In genomic region chr17:78139861-78140168, GRCh38 we compare ENCODE assay signal across 1 cellular context.
TF ChIP-seq lines count a peak whose summit lies in the region.
"Not testable (repeated sequence)": the region's sequence is repeated elsewhere in the genome, so short reads cannot be mapped to it uniquely, and the experiment has no call there.

No MANE protein-coding gene starts in this region.

TF ChIP-seq in K562, 482 proteins besides CTCF, POLR2A, EP300 and RAD21:
- TF ChIP-seq NKRF (IDR thresholded peaks at IDR 0.05; ENCODE audit: borderline replicate concordance) (peak; percentile 42; the same call in 1 of the 2 replicates), SMARCA5 (IDR thresholded peaks at IDR 0.05) (peak; percentile 81), ATF1 (tag; IDR thresholded peaks at IDR 0.05) (0 out of 2 replicates have a peak, but pooled peaks have one; percentile 11), KDM5B (IDR thresholded peaks at IDR 0.05; ENCODE audit: insufficient replicate concordance, low read depth, low read length) (peak; percentile 24), SMARCA4 (IDR thresholded peaks at IDR 0.05) (0 out of 2 replicates have a peak, but pooled peaks have one; percentile 36), ZBTB40 (IDR thresholded peaks at IDR 0.05) (0 out of 2 replicates have a peak, but pooled peaks have one; percentile 46), ZNF592 (IDR thresholded peaks at IDR 0.05) (peak; percentile 58; the same call in 1 of the 2 replicates), EP400 (IDR thresholded peaks at IDR 0.05) (peak; percentile 50; the same call in 1 of the 2 replicates), TRIM25 (IDR thresholded peaks at IDR 0.05; ENCODE audit: borderline replicate concordance) (0 out of 2 replicates have a peak, but pooled peaks have one; percentile 20), CC2D1A (IDR thresholded peaks at IDR 0.05) (0 out of 2 replicates have a peak, but pooled peaks have one; percentile 13), MGA (IDR thresholded peaks at IDR 0.05) (0 out of 2 replicates have a peak, but pooled peaks have one; percentile 75), SMARCE1 (IDR thresholded peaks at IDR 0.05) (0 out of 2 replicates have a peak, but pooled peaks have one; percentile 59), NR2F6 (CRISPR knock-in tag; IDR thresholded peaks at IDR 0.05) (0 out of 2 replicates have a peak, but pooled peaks have one; percentile 18), CBFB (CRISPR knock-in tag; IDR thresholded peaks at IDR 0.05) (peak; percentile 70; the same call in 1 of the 2 replicates), ZEB2 (IDR thresholded peaks at IDR 0.05) (0 out of 2 replicates have a peak, but pooled peaks have one; percentile 18), ARID2 (IDR thresholded peaks at IDR 0.05) (0 out of 2 replicates have a peak, but pooled peaks have one; percentile 1)
- not testable (repeated sequence) for TF ChIP-seq ATF1, ZBTB40 (CRISPR knock-in tag; IDR thresholded peaks at IDR 0.05)
